In genomic region chr11:10930224-10930960, GRCh38 we compare ENCODE assay signal across 8 cellular contexts.
A peak's percentile ranks its signal among the peaks of the same experiment; 100 is the strongest.
DNase-seq lines count a peak whose midpoint lies in the region; ATAC-seq and TF ChIP-seq lines count a peak whose summit lies in the region.

No MANE protein-coding gene starts in this region.

- no peaks in the 10 kb centered on the region for H3K9me3 ChIP-seq in A673 (ENCODE audit: low read depth, low read length, poor library complexity, severe bottlenecking)
- no peaks in the 10 kb centered on the region for H3K9me3 ChIP-seq in GM23248 (ENCODE audit: low read depth)
- no peaks in the 10 kb centered on the region for H3K9me3 ChIP-seq in ectodermal cell (ENCODE audit: control insufficient read depth, low read length)
- H3K9me3 ChIP-seq in mononuclear cell (ENCODE audit: low read depth, low read length) = no peaks in the 10 kb centered on the region
- no peaks in the 10 kb centered on the region for H3K9me3 ChIP-seq in vagina

- H3K9ac ChIP-seq in GM23248 = peak overlapping the region; percentile 94

- H3F3A ChIP-seq in GM23248 (ENCODE audit: insufficient read depth) = peaks cover 31% of the 10 kb centered on the region

- WGBS in GM23248 (ENCODE audit: low coverage in 1 of 2, low lambda C conversion rate in 2 of 2, missing lambda C conversion rate in 2 of 2), 2 experiments = 3% methylated on average over 16 to 29 of the region's 34 CpGs
- WGBS in ectodermal cell, 2 experiments = 10 to 12% methylated on average over 34 of the region's 34 CpGs

- no peak for TF ChIP-seq POLR2A in vagina (IDR thresholded peaks at IDR 0.05)

- ATAC-seq in SK-N-SH treated with all-trans-retinoic acid at 6 μM for 48 hours = peak; percentile 9

- no TSS peak for BruUV-seq in A673 (replicated peaks; lab: Mats Ljungman, UMichigan)

- H3K4me3 ChIP-seq in A673 (ENCODE audit: low read depth, low read length, poor library complexity, severe bottlenecking) (peak overlapping the region; percentile 71), GM23248 (peak overlapping the region; percentile 74), ectodermal cell (ENCODE audit: insufficient read depth, low read depth, low read length) (peak overlapping the region; percentile 51), mononuclear cell (ENCODE audit: low read length) (peak overlapping the region; percentile 40), vagina (peak overlapping the region; percentile 78 to 88)

- H3K27ac ChIP-seq in A673 (ENCODE audit: low read depth, low read length, poor library complexity, severe bottlenecking) (no peak overlapping the region), GM23248 (peak overlapping the region; percentile 88), ectodermal cell (ENCODE audit: insufficient read depth, low read depth, low read length, poor library complexity, severe bottlenecking) (peak overlapping the region; percentile 71), vagina (peak overlapping the region; percentile 99)

- in situ Hi-C loops in GM23248 (cut with MboI) = loop anchor here (10.0 kb wide), 1 partner anchor 854 kb away; no protein-coding TSS in a partner anchor

- TF ChIP-seq CTCF in A673 (conservative IDR thresholded peaks at IDR 0.05; ENCODE audit: low read depth, low read length) (no peak), vagina (IDR thresholded peaks at IDR 0.05) (no peak)

- no peaks in the 10 kb centered on the region for H4K20me1 ChIP-seq in GM23248 (ENCODE audit: insufficient read depth)

- H3K36me3 ChIP-seq in A673 (ENCODE audit: insufficient read depth, low read length, poor library complexity, severe bottlenecking) = no peaks in the 10 kb centered on the region
- H3K36me3 ChIP-seq in GM23248 (ENCODE audit: low read depth) = no peaks in the 10 kb centered on the region
- no peaks in the 10 kb centered on the region for H3K36me3 ChIP-seq in ectodermal cell (ENCODE audit: control insufficient read depth, insufficient read depth, low read length)
- H3K36me3 ChIP-seq in vagina = no peaks in the 10 kb centered on the region

- POLR2A ChIA-PET in A673 (lab: Charles Lee; ENCODE audit: low non-redundant PET) = no interaction called here

- H3K4me2 ChIP-seq in GM23248 (ENCODE audit: unreplicated experiment) = peak overlapping the region; percentile 92

- H3K4me1 ChIP-seq in A673 (ENCODE audit: insufficient read depth, low read length, poor library complexity, severe bottlenecking) (no peaks in the 10 kb centered on the region), GM23248 (ENCODE audit: insufficient read depth) (peaks cover 23% of the 10 kb centered on the region), ectodermal cell (ENCODE audit: control insufficient read depth, insufficient read depth, low read length) (peaks cover under 1% of the 10 kb centered on the region), mononuclear cell (ENCODE audit: insufficient read depth, low read length) (peaks cover 25% of the 10 kb centered on the region), vagina (peaks cover 34% of the 10 kb centered on the region)

- peak overlapping the region; percentile 85 for H2AFZ ChIP-seq in GM23248

- H3K9me2 ChIP-seq in GM23248 (ENCODE audit: insufficient read depth) = no peaks in the 10 kb centered on the region

- intact Hi-C loops in A673 (cut with micrococcal nuclease; ENCODE audit: unreplicated experiment) = loop anchor here (5.0 kb wide), 2 partner anchors 73 to 123 kb away; partner anchors contain the start of genes EIF4G2 and ZBED5
- intact Hi-C loops in vagina (cut with DNase I) = loop anchor here (5.0 to 10.0 kb wide), 3 partner anchors 73 to 854 kb away; partner anchors contain the start of gene ZBED5

- CTCF ChIA-PET in A673 (lab: Charles Lee) = interaction anchor here (1.1 kb wide), 1 partner anchor 138 kb away, joined by 3 read pairs; no protein-coding TSS in a partner anchor

- H3K27me3 ChIP-seq in A673 (replicated peaks; ENCODE audit: insufficient read depth, low read depth, low read length, poor library complexity) (no peaks in the 10 kb centered on the region), GM23248 (replicated peaks; ENCODE audit: insufficient read depth) (no peaks in the 10 kb centered on the region), ectodermal cell (ENCODE audit: control insufficient read depth, insufficient read depth, low read length, poor library complexity, severe bottlenecking) (peaks cover 18% of the 10 kb centered on the region), mononuclear cell (ENCODE audit: insufficient read depth, low read length) (peaks cover 65% of the 10 kb centered on the region), vagina (no peaks in the 10 kb centered on the region)

- no peaks in the 10 kb centered on the region for H3K79me2 ChIP-seq in GM23248 (ENCODE audit: insufficient read depth)

- DNase-seq in A673 (ENCODE audit: low spot score) (peak; percentile 45), GM23248 (peak; percentile 69), vagina (ENCODE audit: extremely low spot score in 2 of 2) (no peak), EL (no peak), mucosa of gallbladder (ENCODE audit: low spot score) (no peak)

TF ChIP-seq in SK-N-SH treated with all-trans-retinoic acid at 6 μM for 48 hours, 23 proteins besides CTCF, POLR2A, EP300 and RAD21:
- no peak for TF ChIP-seq ISL1 (CRISPR knock-in tag; IDR thresholded peaks at IDR 0.05)
- peak; percentile 68 for TF ChIP-seq CSDC2 (CRISPR knock-in tag; IDR thresholded peaks at IDR 0.05)
- TF ChIP-seq TSHZ2 (CRISPR knock-in tag; IDR thresholded peaks at IDR 0.05) = 0 out of 2 replicates have a peak, but pooled peaks have one; percentile 18
- TF ChIP-seq ZFP3 (CRISPR knock-in tag; IDR thresholded peaks at IDR 0.05) = peak; percentile 98

Comparison
In these comparisons a context has a peak if more than half of its experiments do, and no peak if none do; other contexts are left out.
1. DNase-seq: peak in A673 (single experiment) and GM23248 (single experiment); none in vagina (0 of 2), EL (single experiment) and mucosa of gallbladder (single experiment).
2. Peak in every context shown above with its lines, with median percentiles within 50 percentile points of each other: H3K4me3 ChIP-seq.